ENCODE assay signal across 11 cellular contexts in the genomic region with DNA sequence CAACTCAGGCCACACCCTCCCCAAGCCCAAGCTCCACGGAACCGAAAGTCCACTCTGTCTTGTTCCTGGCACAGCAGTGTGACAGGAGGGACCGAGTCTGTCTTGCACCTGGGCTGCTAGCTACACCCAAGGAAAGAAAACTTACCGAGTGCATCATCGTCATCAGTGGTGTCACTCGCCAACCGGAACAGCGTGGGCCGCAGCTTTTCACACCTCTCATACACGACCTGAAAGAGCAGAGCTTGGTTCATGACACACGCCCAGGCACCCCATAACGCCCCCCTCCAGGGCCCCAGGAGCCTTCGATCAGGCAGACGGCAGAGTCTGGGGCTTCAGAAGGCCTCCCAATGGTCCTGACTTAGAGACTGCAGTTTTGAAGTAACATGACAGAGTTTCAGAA. TPM values are rescaled to one million over a fixed set of nuclear protein-coding genes. Genes with fewer than 3 reads are reported as not detected.
A peak's percentile ranks its signal among the peaks of the same experiment; 100 is the strongest.
DNase-seq lines count a peak whose midpoint lies in the region; ATAC-seq and TF ChIP-seq lines count a peak whose summit lies in the region.
"Had no signal": no experiment of that assay in that cellular context is flagged by ENCODE, and none has a peak within 500 bp of the region (broad histone marks: within the 10 kb centered on the region; RNA-seq: fewer than 3 reads in every experiment).

No MANE protein-coding gene starts in this region.

- ATAC-seq in GM19025 (IDR thresholded peaks at IDR 0.05; ENCODE audit: low read depth, unreplicated experiment) (peak; percentile 75), HG03378 (IDR thresholded peaks at IDR 0.05; ENCODE audit: unreplicated experiment) (peak; percentile 63), HG02970 (IDR thresholded peaks at IDR 0.05; ENCODE audit: low FRiP score, unreplicated experiment) (no peak), HG02623 (IDR thresholded peaks at IDR 0.05; ENCODE audit: unreplicated experiment) (no peak)

- H3K4me1 ChIP-seq in spleen: no peaks in the 10 kb centered on the region
- H3K4me1 ChIP-seq: neural progenitor cell had no signal

- peak overlapping the region in 5 of 8 donors; percentile 20 to 75 (median 41) for H3K27ac ChIP-seq in spleen
- H3K27ac ChIP-seq: dorsolateral prefrontal cortex, neural progenitor cell had no signal

- H3K4me3 ChIP-seq in spleen: no peak overlapping the region
- H3K4me3 ChIP-seq: dorsolateral prefrontal cortex, neural progenitor cell had no signal

- WGBS in spleen, 5 donors: 85 to 97% (median 90%) methylated on average over 13 to 14 of the region's 14 CpGs

- TF ChIP-seq CTCF in spleen (IDR thresholded peaks at IDR 0.05 in 8 of 11, conservative IDR thresholded peaks at IDR 0.05 in 3 of 11): no peak

- H3K27me3 ChIP-seq in spleen (replicated peaks in 1 of 7): no peaks in the 10 kb centered on the region
- H3K27me3 ChIP-seq: dorsolateral prefrontal cortex, neural progenitor cell had no signal

- peaks cover 22 to 100% (median 99%) of the 10 kb centered on the region in 6 donors for H3K36me3 ChIP-seq in spleen
- H3K36me3 ChIP-seq: neural progenitor cell had no signal

- TF ChIP-seq POLR2A in spleen (IDR thresholded peaks at IDR 0.05): no peak

- intact Hi-C loops in spleen (cut with DNase I; ENCODE audit: low total_unique reads): no loop called here

- H3K9me3 ChIP-seq in spleen: no peaks in the 10 kb centered on the region

- peak; percentile 17 for DNase-seq in activated T-helper 9 cell treated with anti-CD3 and anti-CD28 coated beads, Interleukin-2, amount 50 U/mL, for 16 hours (ENCODE audit: low read depth)
- DNase-seq in spleen: peak; percentile 80
- DNase-seq in AML-193 (lab: John Stamatoyannopoulos, UW): no peak
- DNase-seq: dorsolateral prefrontal cortex, NCI-H510A treated with DMSO at 0.1 percent for 48 hours, substantia nigra had no signal

RNA-seq across cellular contexts. Expression of gene GGA2, which starts 27.5 kb away (rescaled TPM):
- total RNA-seq in spleen: 100 to 1,000 TPM; 131 to 179 (median 152) TPM
- 10 to 100 TPM; 49.4 to 57.2 (median 56.6) TPM for polyA plus RNA-seq in spleen

RNA-seq across cellular contexts. Expression of gene COG7, which starts 29.8 kb away (rescaled TPM):
- 10 to 100 TPM; 15.9 to 25.5 (median 19.9) TPM for total RNA-seq in spleen
- polyA plus RNA-seq in spleen: 10 to 100 TPM in 2 of 3 donors, 1 to 10 TPM in 1; 9.6 to 17.5 (median 17.0) TPM

Comparison
In these comparisons a context has a peak if more than half of its experiments do, and no peak if none do; other contexts are left out.
1. ATAC-seq: peak in GM19025 (single experiment) and HG03378 (single experiment); none in HG02970 (single experiment) and HG02623 (single experiment).
2. DNase-seq: peak in activated T-helper 9 cell treated with anti-CD3 and anti-CD28 coated beads, Interleukin-2, amount 50 U/mL, for 16 hours (single experiment) and spleen (single experiment); none in AML-193 (0 of 2).